In genomic region chr19:13841339-13842293, GRCh38 we compare ENCODE assay signal across 9 cellular contexts. TPM values are rescaled to one million over a fixed set of nuclear protein-coding genes. Genes with fewer than 3 reads are reported as not detected.
DNase-seq lines count a peak whose midpoint lies in the region; ATAC-seq and TF ChIP-seq lines count a peak whose summit lies in the region.
"Had no signal": no experiment of that assay in that cellular context is flagged by ENCODE, and none has a peak within 500 bp of the region (broad histone marks: within the 10 kb centered on the region; RNA-seq: fewer than 3 reads in every experiment).

No MANE protein-coding gene starts in this region.

- H3K4me1 ChIP-seq in BLaER1 = peaks cover 89% of the 10 kb centered on the region
- peaks cover 0 to 71% of the 10 kb centered on the region in 2 donors for H3K4me1 ChIP-seq in right atrium auricular region
- H3K4me1 ChIP-seq in skeletal muscle satellite cell (ENCODE audit: control insufficient read depth, insufficient read depth, low read length) = peaks cover 47% of the 10 kb centered on the region

- peak overlapping the region; percentile 95 for H3K9ac ChIP-seq in BLaER1
- peak overlapping the region; percentile 98 for H3K9ac ChIP-seq in skeletal muscle satellite cell (ENCODE audit: low read depth, low read length)

- peaks cover 41% of the 10 kb centered on the region for H3K36me3 Mint-ChIP-seq in activated naive CD8-positive, alpha-beta T cell treated with anti-CD3 and anti-CD28 coated beads, Interleukin-2, amount 50 U/mL, for 24 hours (ENCODE audit: low read depth)

- H3K4me1 Mint-ChIP-seq in activated naive CD8-positive, alpha-beta T cell treated with anti-CD3 and anti-CD28 coated beads, Interleukin-2, amount 50 U/mL, for 24 hours = peaks cover 66% of the 10 kb centered on the region

- H4K20me1 ChIP-seq in BLaER1 = peaks cover 5% of the 10 kb centered on the region; the same call in 1 of the 2 replicates

- H3K4me3 ChIP-seq in BLaER1 (peak overlapping the region; percentile 92), right atrium auricular region (peak overlapping the region; percentile 99 to 100), skeletal muscle satellite cell (ENCODE audit: low read length) (peak overlapping the region; percentile 95)

- DNase-seq in M059J (ENCODE audit: low read depth) = peak; percentile 63
- DNase-seq in activated naive CD8-positive, alpha-beta T cell treated with anti-CD3 and anti-CD28 coated beads, Interleukin-2, amount 50 U/mL, for 24 hours = peak; percentile 53
- DNase-seq in right atrium auricular region (ENCODE audit: low spot score) = no peak
- DNase-seq in NCI-H2107 (lab: John Stamatoyannopoulos, UW) = no peak
- no peak for DNase-seq in pons (ENCODE audit: low spot score)

- ATAC-seq in activated naive CD8-positive, alpha-beta T cell treated with anti-CD3 and anti-CD28 coated beads, Interleukin-2, amount 50 U/mL, for 24 hours = no peak
- ATAC-seq in HG03520 (IDR thresholded peaks at IDR 0.05; ENCODE audit: unreplicated experiment) = no peak

- no peaks in the 10 kb centered on the region for H3K27me3 ChIP-seq in BLaER1
- H3K27me3 ChIP-seq in right atrium auricular region = no peaks in the 10 kb centered on the region
- no peaks in the 10 kb centered on the region for H3K27me3 ChIP-seq in skeletal muscle satellite cell (ENCODE audit: control insufficient read depth, insufficient read depth, low read length)

- H3K27me3 Mint-ChIP-seq in activated naive CD8-positive, alpha-beta T cell treated with anti-CD3 and anti-CD28 coated beads, Interleukin-2, amount 50 U/mL, for 24 hours = peaks cover 1% of the 10 kb centered on the region

- H3K4me3 Mint-ChIP-seq in activated naive CD8-positive, alpha-beta T cell treated with anti-CD3 and anti-CD28 coated beads, Interleukin-2, amount 50 U/mL, for 24 hours = peak overlapping the region; percentile 96

- peak overlapping the region; percentile 97 for H3K27ac Mint-ChIP-seq in activated naive CD8-positive, alpha-beta T cell treated with anti-CD3 and anti-CD28 coated beads, Interleukin-2, amount 50 U/mL, for 24 hours

- H3K4me2 ChIP-seq in BLaER1 (peak overlapping the region; percentile 98), skeletal muscle satellite cell (ENCODE audit: low read length) (peak overlapping the region; percentile 93)

- no peak for TF ChIP-seq CTCF in right atrium auricular region (IDR thresholded peaks at IDR 0.05)

- peak overlapping the region; percentile 95 for H3K27ac ChIP-seq in BLaER1
- H3K27ac ChIP-seq in right atrium auricular region = peak overlapping the region; percentile 98 to 100

- no peaks in the 10 kb centered on the region for H3K9me3 Mint-ChIP-seq in activated naive CD8-positive, alpha-beta T cell treated with anti-CD3 and anti-CD28 coated beads, Interleukin-2, amount 50 U/mL, for 24 hours

- H3K36me3 ChIP-seq in BLaER1 = no peaks in the 10 kb centered on the region
- H3K36me3 ChIP-seq in right atrium auricular region = peaks cover 22% of the 10 kb centered on the region
- peaks cover 36% of the 10 kb centered on the region for H3K36me3 ChIP-seq in skeletal muscle satellite cell (ENCODE audit: insufficient read depth, low read length)

- no peaks in the 10 kb centered on the region for H3K9me3 ChIP-seq in BLaER1
- H3K9me3 ChIP-seq in right atrium auricular region = no peaks in the 10 kb centered on the region
- H3K9me3 ChIP-seq in skeletal muscle satellite cell (replicated peaks; ENCODE audit: low read length) = no peaks in the 10 kb centered on the region

RNA-seq across cellular contexts. Expression of gene NANOS3, which starts 35.3 kb away (rescaled TPM):
- not detected in 2 replicates for total RNA-seq in M059J (2014; rRNA removed; shearing (Covaris generic))
- not detected for total RNA-seq in right atrium auricular region
- not detected in 2 replicates for total RNA-seq in skeletal muscle satellite cell (2012; rRNA removed)
- total RNA-seq: pulmonary artery endothelial cell had no signal

RNA-seq across cellular contexts. Expression of gene ZSWIM4, which starts 46.4 kb away (rescaled TPM):
- total RNA-seq in M059J (2014; rRNA removed; shearing (Covaris generic)) = 3.6 and 12.2 TPM in 2 replicates
- total RNA-seq in right atrium auricular region = 1 to 10 TPM; 5.7 to 9.8 TPM
- total RNA-seq in skeletal muscle satellite cell (2012; rRNA removed) = 2.8 and 3.5 TPM in 2 replicates

Comparison
In these comparisons a context has a peak if more than half of its experiments do, and no peak if none do; other contexts are left out.
1. DNase-seq: peak in M059J (single experiment) and activated naive CD8-positive, alpha-beta T cell treated with anti-CD3 and anti-CD28 coated beads, Interleukin-2, amount 50 U/mL, for 24 hours (single experiment); none in right atrium auricular region (single experiment), NCI-H2107 (single experiment) and pons (single experiment).
2. Peak in every context shown above with its lines, with median percentiles within 50 percentile points of each other: H3K4me3 ChIP-seq.